1 cellular context compared by ENCODE assay signal in the genomic region with DNA sequence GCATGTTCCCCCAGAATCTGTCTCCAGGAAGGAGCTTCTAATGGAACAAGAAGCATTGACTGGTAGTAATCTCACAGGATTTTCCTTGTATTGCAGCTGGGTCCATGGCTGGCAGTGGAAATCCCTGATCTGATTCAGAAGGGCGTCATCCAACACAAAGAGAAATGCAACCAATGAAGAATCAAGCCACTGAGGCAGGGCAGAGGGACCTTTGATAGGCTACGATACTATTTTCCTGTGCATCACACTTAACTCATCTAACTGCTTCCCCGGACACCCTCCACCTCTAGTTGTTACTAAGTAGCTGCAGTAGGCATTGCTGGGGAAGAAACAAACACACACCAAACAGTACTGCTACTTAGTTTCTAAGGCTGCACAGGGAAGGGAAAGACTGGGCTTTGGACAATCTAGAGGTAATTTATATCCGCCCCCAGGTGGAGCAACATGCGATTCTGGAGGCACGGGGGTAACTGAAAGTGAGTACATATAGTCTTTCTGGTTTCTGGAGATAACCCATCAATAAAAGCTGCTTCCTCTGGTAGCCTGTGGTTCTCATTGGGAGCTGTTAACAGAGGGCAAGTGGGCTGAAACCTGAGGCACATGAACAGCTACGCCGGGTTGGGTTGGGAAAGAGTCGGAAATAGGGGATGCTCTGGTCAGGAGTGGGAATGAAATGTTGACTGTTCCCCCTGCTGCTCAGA.
TF ChIP-seq lines count a peak whose summit lies in the region.

No MANE protein-coding gene starts in this region.

TF ChIP-seq in HepG2, 621 proteins besides CTCF, POLR2A, EP300 and RAD21:
- TF ChIP-seq, protein P1, sequence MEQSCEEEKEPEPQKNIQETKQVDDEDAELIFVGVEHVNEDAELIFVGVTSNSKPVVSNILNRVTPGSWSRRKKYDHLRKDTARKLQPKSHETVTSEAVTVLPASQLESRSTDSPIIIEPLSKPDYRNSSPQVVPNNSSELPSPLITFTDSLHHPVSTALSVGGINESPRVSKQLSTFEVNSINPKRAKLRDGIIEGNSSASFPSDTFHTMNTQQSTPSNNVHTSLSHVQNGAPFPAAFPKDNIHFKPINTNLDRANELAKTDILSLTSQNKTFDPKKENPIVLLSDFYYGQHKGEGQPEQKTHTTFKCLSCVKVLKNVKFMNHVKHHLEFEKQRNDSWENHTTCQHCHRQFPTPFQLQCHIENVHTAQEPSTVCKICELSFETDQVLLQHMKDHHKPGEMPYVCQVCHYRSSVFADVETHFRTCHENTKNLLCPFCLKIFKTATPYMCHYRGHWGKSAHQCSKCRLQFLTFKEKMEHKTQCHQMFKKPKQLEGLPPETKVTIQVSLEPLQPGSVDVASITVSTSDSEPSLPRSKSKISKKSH (CRISPR knock-in tag; IDR thresholded peaks at IDR 0.05; ENCODE audit: borderline replicate concordance), result no peak
- TF ChIP-seq, protein P2, sequence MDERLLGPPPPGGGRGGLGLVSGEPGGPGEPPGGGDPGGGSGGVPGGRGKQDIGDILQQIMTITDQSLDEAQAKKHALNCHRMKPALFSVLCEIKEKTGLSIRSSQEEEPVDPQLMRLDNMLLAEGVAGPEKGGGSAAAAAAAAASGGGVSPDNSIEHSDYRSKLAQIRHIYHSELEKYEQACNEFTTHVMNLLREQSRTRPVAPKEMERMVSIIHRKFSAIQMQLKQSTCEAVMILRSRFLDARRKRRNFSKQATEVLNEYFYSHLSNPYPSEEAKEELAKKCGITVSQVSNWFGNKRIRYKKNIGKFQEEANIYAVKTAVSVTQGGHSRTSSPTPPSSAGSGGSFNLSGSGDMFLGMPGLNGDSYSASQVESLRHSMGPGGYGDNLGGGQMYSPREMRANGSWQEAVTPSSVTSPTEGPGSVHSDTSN (CRISPR knock-in tag; IDR thresholded peaks at IDR 0.05), result no peak
- TF ChIP-seq ZNF780A (CRISPR knock-in tag; IDR thresholded peaks at IDR 0.05) (no peak), CCAR2 (optimal IDR thresholded peaks at IDR 0.05; ENCODE audit: low read depth, low read length) (no peak), ZNF256 (CRISPR knock-in tag; conservative IDR thresholded peaks at IDR 0.05) (no peak), SALL1 (CRISPR knock-in tag; IDR thresholded peaks at IDR 0.05) (no peak), ADNP (CRISPR knock-in tag; IDR thresholded peaks at IDR 0.05) (no peak), YEATS4 (CRISPR knock-in tag; IDR thresholded peaks at IDR 0.05; ENCODE audit: borderline replicate concordance) (no peak)
- TF ChIP-seq, protein P3, sequence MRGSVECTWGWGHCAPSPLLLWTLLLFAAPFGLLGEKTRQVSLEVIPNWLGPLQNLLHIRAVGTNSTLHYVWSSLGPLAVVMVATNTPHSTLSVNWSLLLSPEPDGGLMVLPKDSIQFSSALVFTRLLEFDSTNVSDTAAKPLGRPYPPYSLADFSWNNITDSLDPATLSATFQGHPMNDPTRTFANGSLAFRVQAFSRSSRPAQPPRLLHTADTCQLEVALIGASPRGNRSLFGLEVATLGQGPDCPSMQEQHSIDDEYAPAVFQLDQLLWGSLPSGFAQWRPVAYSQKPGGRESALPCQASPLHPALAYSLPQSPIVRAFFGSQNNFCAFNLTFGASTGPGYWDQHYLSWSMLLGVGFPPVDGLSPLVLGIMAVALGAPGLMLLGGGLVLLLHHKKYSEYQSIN (CRISPR knock-in tag; IDR thresholded peaks at IDR 0.05; ENCODE audit: borderline replicate concordance), result no peak
TF ChIP-seq in HepG2: peak in this region for 0.
